8 cellular contexts compared by ENCODE assay signal in the genomic region with DNA sequence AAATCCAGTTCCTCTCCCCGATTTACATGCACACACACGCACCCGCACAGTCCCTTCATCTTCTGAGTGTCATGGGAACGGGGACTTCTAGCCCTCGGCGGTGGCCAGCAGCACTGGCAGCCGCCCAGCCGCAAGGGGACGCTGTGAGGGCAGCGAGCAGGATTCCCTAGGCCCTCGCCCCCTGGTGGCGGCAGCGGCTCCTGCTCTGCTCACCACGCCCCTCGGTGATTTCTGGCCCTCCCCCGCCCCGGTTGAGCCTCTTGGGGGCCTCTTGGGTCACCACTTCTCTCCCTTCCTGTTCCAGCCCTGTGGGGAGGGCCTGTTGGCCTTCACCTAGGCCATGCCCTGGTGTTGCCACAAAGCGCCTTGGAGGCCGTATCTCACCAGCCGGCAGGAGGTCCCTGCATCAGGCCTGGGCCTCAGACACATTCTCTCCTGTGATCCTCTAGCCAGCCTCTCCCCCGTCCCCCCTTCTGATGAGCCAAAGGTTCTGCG.
A peak's percentile ranks its signal among the peaks of the same experiment; 100 is the strongest.
DNase-seq lines count a peak whose midpoint lies in the region; ATAC-seq, FAIRE-seq and TF ChIP-seq lines count a peak whose summit lies in the region.

No MANE protein-coding gene starts in this region.

- in situ Hi-C loops in HAP-1 (cut with MboI; ENCODE audit: low sequenced_read_pairs), result no loop called here

- intact Hi-C loops in left lung (cut with DNase I), result no loop called here

- H3K36me3 ChIP-seq in HAP-1 (replicated peaks) (no peaks in the 10 kb centered on the region), bronchial epithelial cell (ENCODE audit: control insufficient read depth, insufficient read depth, low read length) (no peaks in the 10 kb centered on the region), left lung (no peaks in the 10 kb centered on the region)

- DNase-seq in COLO668 (lab: John Stamatoyannopoulos, UW; ENCODE audit: unreplicated experiment) (peak; percentile 59), HAP-1 (ENCODE audit: low spot score in 2 of 2) (peak; percentile 47 to 92), NCI-H2107 (lab: John Stamatoyannopoulos, UW) (peak; percentile 13), bronchial epithelial cell (ENCODE audit: low read depth) (no peak), left lung (peak; percentile 52 to 93), cortex of kidney (lab: John Stamatoyannopoulos, UW) (no peak)
- peak; percentile 55 for DNase-seq in activated CD4-positive, CD25-positive, alpha-beta regulatory T cell treated with anti-CD3 and anti-CD28 coated beads, Interleukin-2, amount 50 U/mL, for 16 hours (ENCODE audit: low read depth, low spot score)
- peak; percentile 57 to 83 (median 57) for DNase-seq in stimulated activated CD4-positive, alpha-beta T cell treated with anti-CD3 and anti-CD28 coated beads, TNF-alpha, amount 100 ng/mL, for 24 hours (ENCODE audit: low read depth in 3 of 3)

- peak; percentile 82 for TF ChIP-seq CTCF in bronchial epithelial cell (IDR thresholded peaks at IDR 0.05; ENCODE audit: insufficient read depth, low read length, severe bottlenecking)
- TF ChIP-seq CTCF in left lung (IDR thresholded peaks at IDR 0.05), result peak; percentile 64 to 87

- peak; percentile 70 for ATAC-seq in left lung

- no peak for FAIRE-seq in bronchial epithelial cell (lab: Jason Lieb, UNC)

- H3K4me3 ChIP-seq in HAP-1 (no peak overlapping the region), bronchial epithelial cell (ENCODE audit: low read depth, low read length) (no peak overlapping the region), left lung (no peak overlapping the region)

- H3K27me3 ChIP-seq in HAP-1 (ENCODE audit: low read depth) (no peaks in the 10 kb centered on the region), bronchial epithelial cell (ENCODE audit: control insufficient read depth, insufficient read depth, low read length) (no peaks in the 10 kb centered on the region), left lung (no peaks in the 10 kb centered on the region)

- no peak overlapping the region for H3K27ac ChIP-seq in left lung

- H3K9me3 ChIP-seq in HAP-1 (no peaks in the 10 kb centered on the region), left lung (no peaks in the 10 kb centered on the region)

- peaks cover 7% of the 10 kb centered on the region; the same call in 1 of the 2 replicates for H3K4me1 ChIP-seq in HAP-1
- H3K4me1 ChIP-seq in left lung, result peaks cover 6 to 13% of the 10 kb centered on the region in 2 donors

Comparison
In these comparisons a context has a peak if more than half of its experiments do, and no peak if none do; other contexts are left out.
1. DNase-seq: peak in COLO668 (single experiment), HAP-1 (2 of 2), NCI-H2107 (single experiment), activated CD4-positive, CD25-positive, alpha-beta regulatory T cell treated with anti-CD3 and anti-CD28 coated beads, Interleukin-2, amount 50 U/mL, for 16 hours (single experiment), left lung (2 of 2) and stimulated activated CD4-positive, alpha-beta T cell treated with anti-CD3 and anti-CD28 coated beads, TNF-alpha, amount 100 ng/mL, for 24 hours (3 of 3); none in bronchial epithelial cell (single experiment) and cortex of kidney (single experiment).